19 cellular contexts compared by ENCODE assay signal in the genomic region with DNA sequence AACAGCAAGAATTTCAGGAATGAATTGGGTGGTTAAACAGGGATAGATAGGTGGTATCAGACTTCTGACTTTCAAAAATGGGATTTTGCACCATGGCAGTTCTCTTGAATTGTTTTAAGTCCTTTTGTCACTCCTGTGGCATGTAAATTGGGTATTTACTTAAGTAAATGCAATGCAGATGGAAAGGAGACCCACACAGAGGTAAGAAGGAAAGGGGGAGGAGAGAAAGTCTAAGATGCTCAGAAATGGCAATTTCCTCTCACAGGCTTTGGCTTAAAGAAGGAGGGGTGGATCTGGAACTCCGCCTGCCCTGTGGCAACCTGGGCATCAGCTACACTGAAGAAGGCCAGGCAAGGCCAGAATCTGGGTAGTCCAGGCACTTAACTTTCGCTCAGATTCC.
DNase-seq lines count a peak whose midpoint lies in the region; FAIRE-seq and TF ChIP-seq lines count a peak whose summit lies in the region.
"Had no signal": no experiment of that assay in that cellular context is flagged by ENCODE, and none has a peak within 500 bp of the region (broad histone marks: within the 10 kb centered on the region; RNA-seq: fewer than 3 reads in every experiment).

No MANE protein-coding gene starts in this region.

- H3K27ac ChIP-seq in H9 (ENCODE audit: insufficient read length, low read depth, low read length) (no peak overlapping the region), VCaP (peak overlapping the region; percentile 50), endodermal cell (ENCODE audit: low read depth, low read length) (no peak overlapping the region), neuronal stem cell (replicated peaks; ENCODE audit: low read length) (no peak overlapping the region)

- no peak for FAIRE-seq in urothelium cell line (lab: Jason Lieb, UNC)
- FAIRE-seq: GM12891, GM18507 had no signal

- no peak overlapping the region for H2BK15ac ChIP-seq in H9 (ENCODE audit: low read depth, low read length)
- H2BK15ac ChIP-seq in neuronal stem cell (ENCODE audit: low read length): no peak overlapping the region

- no peak overlapping the region for H3K4me2 ChIP-seq in H9 (ENCODE audit: insufficient read depth, insufficient read length, low read length)
- H3K4me2 ChIP-seq in neuronal stem cell (ENCODE audit: insufficient read depth, low read length, poor library complexity, severe bottlenecking): no peak overlapping the region

- H3K36me3 ChIP-seq in endodermal cell (ENCODE audit: control insufficient read depth, insufficient read depth, low read length) (no peaks in the 10 kb centered on the region), neuronal stem cell (replicated peaks in 1 of 2; ENCODE audit: control insufficient read depth in 2 of 2, insufficient read depth in 2 of 2, low read length in 2 of 2) (no peaks in the 10 kb centered on the region)

- H3K4me1 Mint-ChIP-seq in H9 (peaks cover 42 to 48% of the 10 kb centered on the region in 2 experiments), endodermal cell (peaks cover 19% of the 10 kb centered on the region)
- H3K4me1 Mint-ChIP-seq: CD4-positive, alpha-beta memory T cell had no signal

- H2BK20ac ChIP-seq in H9 (ENCODE audit: low read depth, low read length, poor library complexity, severe bottlenecking): no peak overlapping the region

- H3K9ac ChIP-seq in H9 (ENCODE audit: extremely low read depth, insufficient read length, low read length): no peak overlapping the region
- H3K9ac ChIP-seq in endodermal cell (ENCODE audit: extremely low read depth, low read length, poor library complexity, severe bottlenecking): no peak overlapping the region
- no peak overlapping the region for H3K9ac ChIP-seq in neuronal stem cell (ENCODE audit: low read depth, low read length, poor library complexity)

- H3K27me3 Mint-ChIP-seq in H9 (ENCODE audit: low read depth) (no peaks in the 10 kb centered on the region; the same call in 1 of the 2 replicates), endodermal cell (ENCODE audit: insufficient read depth) (no peaks in the 10 kb centered on the region)
- H3K27me3 Mint-ChIP-seq: CD4-positive, alpha-beta memory T cell had no signal

- no peak overlapping the region for H2AK5ac ChIP-seq in H9 (ENCODE audit: insufficient read length, low read length)
- no peak overlapping the region for H2AK5ac ChIP-seq in neuronal stem cell (ENCODE audit: low read depth, low read length)

- H2BK5ac ChIP-seq in H9 (ENCODE audit: insufficient read length, low read length) (no peak overlapping the region), neuronal stem cell (ENCODE audit: low read length) (no peak overlapping the region)

- H4K5ac ChIP-seq in H9 (ENCODE audit: insufficient read length, low read depth, low read length): no peak overlapping the region

- H3K18ac ChIP-seq in H9 (ENCODE audit: insufficient read length, low read depth, low read length) (no peak overlapping the region), neuronal stem cell (ENCODE audit: low read length) (peak overlapping the region; percentile 1)

- H2BK120ac ChIP-seq in H9 (ENCODE audit: low read depth, low read length, poor library complexity, severe bottlenecking) (no peak overlapping the region), neuronal stem cell (ENCODE audit: low read depth, low read length) (no peak overlapping the region)

- no peak overlapping the region for H4K8ac ChIP-seq in H9 (replicated peaks; ENCODE audit: insufficient read length, low read depth, low read length)
- no peak overlapping the region for H4K8ac ChIP-seq in neuronal stem cell (ENCODE audit: low read depth, low read length)

- H3K27me3 ChIP-seq in H9 (ENCODE audit: insufficient read depth, low read length) (no peaks in the 10 kb centered on the region), endodermal cell (ENCODE audit: control insufficient read depth, insufficient read depth, low read length, poor library complexity, severe bottlenecking) (no peaks in the 10 kb centered on the region), neuronal stem cell (ENCODE audit: control insufficient read depth in 3 of 3, insufficient read depth in 3 of 3, low read depth in 1 of 3, low read length in 3 of 3) (no peaks in the 10 kb centered on the region)

- H3T11ph ChIP-seq in H9 (ENCODE audit: low read length): no peak overlapping the region

- H3K79me2 ChIP-seq in H9 (ENCODE audit: insufficient read depth, low read length): no peaks in the 10 kb centered on the region

- H3K9me3 ChIP-seq in H9 (ENCODE audit: control insufficient read depth, low read depth, low read length) (no peaks in the 10 kb centered on the region), endodermal cell (ENCODE audit: control insufficient read depth, low read length) (no peaks in the 10 kb centered on the region), neuronal stem cell (replicated peaks in 1 of 2; ENCODE audit: control insufficient read depth in 2 of 2, insufficient read depth in 1 of 2, low read depth in 1 of 2, low read length in 2 of 2) (peaks cover 0 to 1% of the 10 kb centered on the region in 2 donors)

- no peaks in the 10 kb centered on the region for H3K36me3 Mint-ChIP-seq in H9 (ENCODE audit: insufficient read depth in 1 of 3, low read depth in 3 of 3)
- no peaks in the 10 kb centered on the region for H3K36me3 Mint-ChIP-seq in endodermal cell (ENCODE audit: low read depth)
- H3K36me3 Mint-ChIP-seq: CD4-positive, alpha-beta memory T cell had no signal

- H3K4me3 ChIP-seq in endodermal cell (ENCODE audit: low read length) (no peak overlapping the region), neuronal stem cell (ENCODE audit: low read length in 2 of 2) (no peak overlapping the region)

- TF ChIP-seq CTCF in H9 (conservative IDR thresholded peaks at IDR 0.05): no peak
- no peak for TF ChIP-seq CTCF in VCaP (conservative IDR thresholded peaks at IDR 0.05)
- no peak for TF ChIP-seq CTCF in endodermal cell (conservative IDR thresholded peaks at IDR 0.05)

- WGBS in H9 (ENCODE audit: extremely low coverage, insufficient read length, low lambda C conversion rate): no CpG with 5 or more reads among the region's 2 CpGs
- 84 to 93% methylated on average over 2 of the region's 2 CpGs for WGBS in endodermal cell (ENCODE audit: insufficient coverage in 1 of 2, insufficient read length in 1 of 2), 2 experiments
- WGBS in neuronal stem cell (ENCODE audit: extremely low coverage in 2 of 2, insufficient read length in 2 of 2, insufficient replicate concordance in 1 of 2), 2 donors: no CpG with 5 or more reads among the region's 2 CpGs

- H3K23me2 ChIP-seq in H9 (ENCODE audit: insufficient read length, low read depth, low read length, poor library complexity, severe bottlenecking): no peaks in the 10 kb centered on the region

- H3K23ac ChIP-seq in H9 (ENCODE audit: insufficient read length, low read depth, low read length): no peak overlapping the region
- H3K23ac ChIP-seq in neuronal stem cell (ENCODE audit: low read depth, low read length, poor library complexity): no peak overlapping the region

- H3K56ac ChIP-seq in H9 (ENCODE audit: insufficient read length, low read depth, low read length): no peak overlapping the region

- H3K4ac ChIP-seq in H9 (ENCODE audit: low read depth, low read length): no peak overlapping the region
- H3K4ac ChIP-seq in neuronal stem cell (ENCODE audit: low read length): no peak overlapping the region

- H2AFZ ChIP-seq in H9 (ENCODE audit: low read length): no peak overlapping the region
- H2AFZ ChIP-seq in neuronal stem cell (ENCODE audit: low read length): no peak overlapping the region

- H4K20me1 ChIP-seq in H9 (ENCODE audit: control insufficient read depth, insufficient read depth, insufficient read length): no peaks in the 10 kb centered on the region

- H3K9me3 Mint-ChIP-seq in H9 (no peaks in the 10 kb centered on the region; a peak in 1 of 5 replicates), endodermal cell (no peaks in the 10 kb centered on the region)
- H3K9me3 Mint-ChIP-seq: HFFc6 had no signal

- H3K27ac Mint-ChIP-seq in H9 (no peak overlapping the region), endodermal cell (no peak overlapping the region)
- H3K27ac Mint-ChIP-seq: CD4-positive, alpha-beta memory T cell; HFFc6 had no signal

- H3K79me1 ChIP-seq in H9 (ENCODE audit: insufficient read depth, low read depth, low read length, poor library complexity, severe bottlenecking): no peaks in the 10 kb centered on the region
- H3K79me1 ChIP-seq in neuronal stem cell (ENCODE audit: low read depth, low read length): no peaks in the 10 kb centered on the region

- H4K91ac ChIP-seq in H9 (ENCODE audit: insufficient read length, low read depth, low read length): no peak overlapping the region
- H4K91ac ChIP-seq in neuronal stem cell (ENCODE audit: low read depth, low read length, poor library complexity): no peak overlapping the region

- H3K4me1 ChIP-seq in H9 (ENCODE audit: insufficient read depth, low read length) (peaks cover 6% of the 10 kb centered on the region; the same call in 1 of the 2 replicates), endodermal cell (ENCODE audit: control insufficient read depth, insufficient read depth, low read length) (peaks cover 3% of the 10 kb centered on the region), neuronal stem cell (ENCODE audit: control insufficient read depth in 2 of 2, insufficient read depth in 1 of 2, low read depth in 1 of 2, low read length in 2 of 2) (peaks cover 0 to 2% of the 10 kb centered on the region in 2 donors)

- DNase-seq in H9: peak; percentile 33
- DNase-seq in endodermal cell: peak; percentile 58
- DNase-seq in neuronal stem cell (ENCODE audit: low spot score): no peak
- no peak for DNase-seq in urothelium cell line (ENCODE audit: low spot score)
- DNase-seq in NCI-H2171 (lab: John Stamatoyannopoulos, UW): no peak
- DNase-seq in activated gamma-delta T cell (lab: John Stamatoyannopoulos, UW): no peak
- DNase-seq: 8988T; C1 segment of cervical spinal cord; Calu3; CD4-positive, alpha-beta memory T cell; COR-L47; DMS79 treated with DMSO at 0.1 percent for 48 hours; GF-D8; GOT3; H7; HFFc6 had no signal

- H2BK12ac ChIP-seq in H9 (ENCODE audit: insufficient read length, low read depth, low read length) (no peak overlapping the region), neuronal stem cell (ENCODE audit: low read length) (no peak overlapping the region)

- H3K14ac ChIP-seq in H9 (ENCODE audit: insufficient read depth, low read length): 0 out of 2 replicates have a peak overlapping the region, but pooled peaks have one; percentile 44
- no peak overlapping the region for H3K14ac ChIP-seq in neuronal stem cell (ENCODE audit: low read length)

- H3K4me3 Mint-ChIP-seq in H9: no peak overlapping the region; a peak in 1 of 5 replicates
- no peak overlapping the region for H3K4me3 Mint-ChIP-seq in endodermal cell
- H3K4me3 Mint-ChIP-seq: CD4-positive, alpha-beta memory T cell; HFFc6 had no signal

Comparison
In these comparisons a context has a peak if more than half of its experiments do, and no peak if none do; other contexts are left out.
1. DNase-seq: peak in H9 (single experiment) and endodermal cell (single experiment); none in neuronal stem cell (single experiment), urothelium cell line (single experiment), NCI-H2171 (single experiment) and activated gamma-delta T cell (single experiment).